Comparison of ENCODE assay signal across 20 cellular contexts in genomic region chr6:130098317-130098716, GRCh38.
"Had no signal": no experiment of that assay in that cellular context is flagged by ENCODE, and none has a peak within 500 bp of the region (broad histone marks: within the 10 kb centered on the region; RNA-seq: fewer than 3 reads in every experiment).

No MANE protein-coding gene starts in this region.

- H3K27ac ChIP-seq: body of pancreas, coronary artery, foreskin keratinocyte, left ventricle myocardium inferior, neutrophil, parathyroid adenoma had no signal

- H3K4me3 ChIP-seq: body of pancreas, coronary artery, left ventricle myocardium inferior, mucosa of descending colon had no signal

- H3K9me3 ChIP-seq: body of pancreas, left ventricle myocardium inferior, mucosa of descending colon, neutrophil had no signal

- DNase-seq: activated CD4-positive, alpha-beta T cell treated with anti-CD3 and anti-CD28 coated beads, Interleukin-2, amount 50 U/mL, for 1 hour; activated CD8-positive, alpha-beta memory T cell treated with anti-CD3 and anti-CD28 coated beads for 24 hours; activated naive CD8-positive, alpha-beta T cell treated with anti-CD3 and anti-CD28 coated beads for 36 hours; amygdala; body of pancreas; effector CD8-positive, alpha-beta T cell; foreskin keratinocyte; glutamatergic neuron; hypothalamus; kidney; left ventricle myocardium inferior; mucosa of descending colon; naive thymus-derived CD8-positive, alpha-beta T cell; stimulated activated CD4-positive, alpha-beta T cell treated with anti-CD3 and anti-CD28 coated beads, Interleukin-1b, Interleukin-23, amount 100 ng/mL, for 48 hours; stimulated activated naive CD8-positive, alpha-beta T cell treated with anti-CD3 and anti-CD28 coated beads, Interleukin-15, amount 100 ng/mL, for 72 hours had no signal

- H3K4me3 Mint-ChIP-seq: activated naive CD8-positive, alpha-beta T cell treated with anti-CD3 and anti-CD28 coated beads for 36 hours; central memory CD8-positive, alpha-beta T cell; naive thymus-derived CD8-positive, alpha-beta T cell; stimulated activated naive CD8-positive, alpha-beta T cell treated with anti-CD3 and anti-CD28 coated beads, Interleukin-15, amount 100 ng/mL, for 72 hours had no signal

- ATAC-seq: activated CD4-positive, CD25-positive, alpha-beta regulatory T cell treated with anti-CD3 and anti-CD28 coated beads, Interleukin-2, amount 50 U/mL, for 24 hours; body of pancreas; foreskin keratinocyte; mucosa of descending colon; naive thymus-derived CD8-positive, alpha-beta T cell; stimulated activated naive CD8-positive, alpha-beta T cell treated with anti-CD3 and anti-CD28 coated beads, Interleukin-15, amount 100 ng/mL, for 72 hours had no signal

- H3K4me1 Mint-ChIP-seq: activated naive CD8-positive, alpha-beta T cell treated with anti-CD3 and anti-CD28 coated beads for 36 hours had no signal

- H3K27ac Mint-ChIP-seq: activated naive CD8-positive, alpha-beta T cell treated with anti-CD3 and anti-CD28 coated beads for 36 hours; naive thymus-derived CD8-positive, alpha-beta T cell; stimulated activated naive CD8-positive, alpha-beta T cell treated with anti-CD3 and anti-CD28 coated beads, Interleukin-15, amount 100 ng/mL, for 72 hours had no signal

- H3K27me3 Mint-ChIP-seq: activated naive CD8-positive, alpha-beta T cell treated with anti-CD3 and anti-CD28 coated beads for 36 hours; central memory CD8-positive, alpha-beta T cell; naive thymus-derived CD8-positive, alpha-beta T cell; stimulated activated naive CD8-positive, alpha-beta T cell treated with anti-CD3 and anti-CD28 coated beads, Interleukin-15, amount 100 ng/mL, for 72 hours had no signal

- H3K4me1 ChIP-seq: body of pancreas, foreskin keratinocyte, left ventricle myocardium inferior, parathyroid adenoma had no signal

- H3K27me3 ChIP-seq: body of pancreas, foreskin keratinocyte, neutrophil had no signal

- H3K9me3 Mint-ChIP-seq: activated naive CD8-positive, alpha-beta T cell treated with anti-CD3 and anti-CD28 coated beads for 36 hours; central memory CD8-positive, alpha-beta T cell; naive thymus-derived CD8-positive, alpha-beta T cell; stimulated activated naive CD8-positive, alpha-beta T cell treated with anti-CD3 and anti-CD28 coated beads, Interleukin-15, amount 100 ng/mL, for 72 hours had no signal
